1 cellular context compared by ENCODE assay signal in the genomic region with DNA sequence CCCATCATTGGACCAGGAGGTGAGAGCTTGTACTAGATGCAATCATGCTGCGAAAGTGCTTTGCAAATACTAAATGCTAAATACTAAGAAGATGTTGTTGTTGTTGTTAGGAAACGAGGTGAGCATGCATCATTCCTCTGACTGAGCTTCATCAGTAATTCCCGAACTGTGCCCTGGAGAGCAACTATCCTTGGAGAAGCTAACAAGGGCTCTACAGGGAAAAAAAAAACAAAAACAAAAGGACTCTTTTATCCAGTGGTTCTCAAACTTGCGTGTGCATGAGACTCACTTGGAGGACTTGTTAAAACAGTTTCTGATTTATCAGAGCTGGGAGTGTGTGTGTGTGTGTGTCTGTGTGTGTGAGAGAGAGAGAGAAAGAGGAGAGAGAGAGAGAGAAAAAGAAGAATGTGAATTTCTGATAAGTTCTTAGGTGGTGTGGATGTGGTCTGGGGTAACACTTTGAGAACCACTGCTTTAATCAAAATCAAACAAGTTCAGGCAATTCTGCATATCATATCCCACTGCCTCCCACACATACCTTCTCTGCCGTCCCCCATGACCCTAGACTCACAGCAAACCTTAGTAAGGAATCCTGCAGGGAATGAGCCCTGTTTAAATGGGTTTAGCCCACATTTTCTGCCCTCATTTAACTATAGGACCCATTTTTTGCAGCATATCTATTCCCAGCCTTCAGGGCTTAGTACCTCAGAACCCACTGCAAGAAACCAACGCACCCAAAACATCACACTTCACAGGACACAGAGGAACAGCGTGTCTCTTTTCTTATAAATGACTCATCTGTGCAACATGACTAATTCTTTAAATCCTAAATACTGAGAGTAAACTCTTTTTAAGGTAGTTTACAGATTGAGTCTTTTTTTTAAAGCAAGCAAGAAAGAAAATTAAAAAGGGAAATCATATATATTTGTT.
TF ChIP-seq lines count a peak whose summit lies in the region.

No MANE protein-coding gene starts in this region.

TF ChIP-seq in SK-N-SH treated with all-trans-retinoic acid at 6 μM for 48 hours, 23 proteins besides CTCF, POLR2A, EP300 and RAD21 (continued from another document):
- TF ChIP-seq, protein P1, sequence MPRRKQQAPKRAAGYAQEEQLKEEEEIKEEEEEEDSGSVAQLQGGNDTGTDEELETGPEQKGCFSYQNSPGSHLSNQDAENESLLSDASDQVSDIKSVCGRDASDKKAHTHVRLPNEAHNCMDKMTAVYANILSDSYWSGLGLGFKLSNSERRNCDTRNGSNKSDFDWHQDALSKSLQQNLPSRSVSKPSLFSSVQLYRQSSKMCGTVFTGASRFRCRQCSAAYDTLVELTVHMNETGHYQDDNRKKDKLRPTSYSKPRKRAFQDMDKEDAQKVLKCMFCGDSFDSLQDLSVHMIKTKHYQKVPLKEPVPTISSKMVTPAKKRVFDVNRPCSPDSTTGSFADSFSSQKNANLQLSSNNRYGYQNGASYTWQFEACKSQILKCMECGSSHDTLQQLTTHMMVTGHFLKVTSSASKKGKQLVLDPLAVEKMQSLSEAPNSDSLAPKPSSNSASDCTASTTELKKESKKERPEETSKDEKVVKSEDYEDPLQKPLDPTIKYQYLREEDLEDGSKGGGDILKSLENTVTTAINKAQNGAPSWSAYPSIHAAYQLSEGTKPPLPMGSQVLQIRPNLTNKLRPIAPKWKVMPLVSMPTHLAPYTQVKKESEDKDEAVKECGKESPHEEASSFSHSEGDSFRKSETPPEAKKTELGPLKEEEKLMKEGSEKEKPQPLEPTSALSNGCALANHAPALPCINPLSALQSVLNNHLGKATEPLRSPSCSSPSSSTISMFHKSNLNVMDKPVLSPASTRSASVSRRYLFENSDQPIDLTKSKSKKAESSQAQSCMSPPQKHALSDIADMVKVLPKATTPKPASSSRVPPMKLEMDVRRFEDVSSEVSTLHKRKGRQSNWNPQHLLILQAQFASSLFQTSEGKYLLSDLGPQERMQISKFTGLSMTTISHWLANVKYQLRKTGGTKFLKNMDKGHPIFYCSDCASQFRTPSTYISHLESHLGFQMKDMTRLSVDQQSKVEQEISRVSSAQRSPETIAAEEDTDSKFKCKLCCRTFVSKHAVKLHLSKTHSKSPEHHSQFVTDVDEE (CRISPR knock-in tag; IDR thresholded peaks at IDR 0.05) = no peak
- no peak for TF ChIP-seq ZNF8 (CRISPR knock-in tag; IDR thresholded peaks at IDR 0.05)
- TF ChIP-seq ZFP30 (CRISPR knock-in tag; IDR thresholded peaks at IDR 0.05) = no peak
- TF ChIP-seq TOX (CRISPR knock-in tag; IDR thresholded peaks at IDR 0.05; ENCODE audit: borderline replicate concordance) = no peak
